23 cellular contexts compared by ENCODE assay signal in genomic region chr1:245440933-245441332, GRCh38.
"Had no signal": no experiment of that assay in that cellular context is flagged by ENCODE, and none has a peak within 500 bp of the region (broad histone marks: within the 10 kb centered on the region; RNA-seq: fewer than 3 reads in every experiment).

No MANE protein-coding gene starts in this region.

- H3K4me1 Mint-ChIP-seq: activated CD4-positive, alpha-beta memory T cell treated with anti-CD3 and anti-CD28 coated beads, Interleukin-2, amount 10 ng/mL, durations not matched to agents 7 days and 5 days; activated T-helper 17 cell treated with anti-CD3 and anti-CD28 coated beads, Interleukin-2, amount 50 U/mL, for 72 hours had no signal

- H3K27ac Mint-ChIP-seq: activated CD4-positive, alpha-beta memory T cell treated with anti-CD3 and anti-CD28 coated beads, Interleukin-2, amount 10 ng/mL, durations not matched to agents 7 days and 5 days; activated naive CD4-positive, alpha-beta T cell treated with anti-CD3 and anti-CD28 coated beads for 36 hours; activated naive CD8-positive, alpha-beta T cell; activated T-helper 17 cell treated with anti-CD3 and anti-CD28 coated beads, Interleukin-2, amount 50 U/mL, for 72 hours had no signal

- FAIRE-seq: astrocyte, K562, RCC 7860 had no signal

- DNase-seq: activated CD4-positive, alpha-beta memory T cell treated with anti-CD3 and anti-CD28 coated beads, Interleukin-2, amount 10 ng/mL, durations not matched to agents 7 days and 5 days; activated CD4-positive, alpha-beta T cell treated with anti-CD3 and anti-CD28 coated beads, Interleukin-2, amount 50 U/mL, for 1 hour; activated CD4-positive, CD25-positive, alpha-beta regulatory T cell; activated gamma-delta T cell; activated naive CD4-positive, alpha-beta T cell treated with anti-CD3 and anti-CD28 coated beads for 36 hours; activated T-cell treated with anti-CD3 and anti-CD28 coated beads for 4 hours; activated T-cell treated with anti-CD3 and anti-CD28 coated beads, Interleukin-2, amount 50 U/mL, for 48 hours; Karpas-422; MM.1S; NCI-H1105; NCI-H1436; NCI-H2029 treated with DMSO at 0.1 percent for 48 hours; NCI-H2227 treated with DMSO at 0.1 percent for 48 hours; NCI-H446 treated with DMSO at 0.1 percent for 48 hours; NCI-H524 treated with DMSO at 0.1 percent for 48 hours; T-helper 1 cell had no signal

- H3K27me3 Mint-ChIP-seq: activated CD4-positive, alpha-beta memory T cell treated with anti-CD3 and anti-CD28 coated beads, Interleukin-2, amount 10 ng/mL, durations not matched to agents 7 days and 5 days; brain had no signal

- ATAC-seq: activated T-helper 17 cell treated with anti-CD3 and anti-CD28 coated beads, Interleukin-2, amount 50 U/mL, for 72 hours; K562 had no signal

- H3K36me3 Mint-ChIP-seq: activated naive CD8-positive, alpha-beta T cell; brain had no signal

- H3K9me3 Mint-ChIP-seq: activated CD4-positive, alpha-beta memory T cell treated with anti-CD3 and anti-CD28 coated beads, Interleukin-2, amount 10 ng/mL, durations not matched to agents 7 days and 5 days; activated naive CD4-positive, alpha-beta T cell treated with anti-CD3 and anti-CD28 coated beads for 36 hours; activated T-helper 17 cell treated with anti-CD3 and anti-CD28 coated beads, Interleukin-2, amount 50 U/mL, for 72 hours had no signal

- H3K4me3 ChIP-seq: K562 had no signal

- H3K4me3 Mint-ChIP-seq: activated CD4-positive, alpha-beta memory T cell treated with anti-CD3 and anti-CD28 coated beads, Interleukin-2, amount 10 ng/mL, durations not matched to agents 7 days and 5 days; activated naive CD4-positive, alpha-beta T cell treated with anti-CD3 and anti-CD28 coated beads for 36 hours; activated naive CD8-positive, alpha-beta T cell; activated T-helper 17 cell treated with anti-CD3 and anti-CD28 coated beads, Interleukin-2, amount 50 U/mL, for 72 hours; brain had no signal

- H3K27ac ChIP-seq: VCaP had no signal
